21 cellular contexts compared by ENCODE assay signal in genomic region chr1:213820362-213821149, GRCh38.
A peak's percentile ranks its signal among the peaks of the same experiment; 100 is the strongest.
DNase-seq lines count a peak whose midpoint lies in the region; ATAC-seq, FAIRE-seq and TF ChIP-seq lines count a peak whose summit lies in the region.
"Had no signal": no experiment of that assay in that cellular context is flagged by ENCODE, and none has a peak within 500 bp of the region (broad histone marks: within the 10 kb centered on the region; RNA-seq: fewer than 3 reads in every experiment).

No MANE protein-coding gene starts in this region.

- peak in 2 of 3 experiments; percentile 3 to 27 for DNase-seq in NCI-H1417 (lab: John Stamatoyannopoulos, UW)
- no peak for DNase-seq in NCI-H1417 treated with DMSO at 0.1 percent for 48 hours (lab: John Stamatoyannopoulos, UW)
- peak; percentile 10 for DNase-seq in HT-29 (ENCODE audit: low spot score)
- peak; percentile 63 for DNase-seq in NCI-H510A treated with DMSO at 0.1 percent for 48 hours (lab: John Stamatoyannopoulos, UW)
- DNase-seq in HepG2 (ENCODE audit: low spot score) = peak; percentile 52
- no peak for DNase-seq in vagina (ENCODE audit: extremely low spot score in 2 of 2)
- DNase-seq in OCI-M1 (lab: John Stamatoyannopoulos, UW) = no peak
- DNase-seq: 8988T; activated gamma-delta T cell; amniotic stem cell; central memory CD4-positive, alpha-beta T cell; HCEC 1CT; IMR-90; midbrain; NCI-H2227 treated with DMSO at 0.1 percent for 48 hours; stimulated activated naive CD8-positive, alpha-beta T cell treated with anti-CD3 and anti-CD28 coated beads, Interleukin-15, amount 100 ng/mL, for 72 hours had no signal

- H3K27ac ChIP-seq in HepG2 (ENCODE audit: extremely low read length, insufficient read depth, low read length) = peak overlapping the region; percentile 67
- H3K27ac ChIP-seq in vagina = no peak overlapping the region
- H3K27ac ChIP-seq: gastroesophageal sphincter, SJSA1, VCaP had no signal

- TF ChIP-seq RAD21 in HepG2 (CRISPR knock-in tag; IDR thresholded peaks at IDR 0.05) = no peak

- peak; percentile 70 for ATAC-seq in HepG2
- no peak for ATAC-seq in HG02884 (IDR thresholded peaks at IDR 0.05; ENCODE audit: unreplicated experiment)
- ATAC-seq: gastroesophageal sphincter; stimulated activated naive CD8-positive, alpha-beta T cell treated with anti-CD3 and anti-CD28 coated beads, Interleukin-15, amount 100 ng/mL, for 72 hours had no signal

- CTCF ChIA-PET in HepG2 (lab: Yijun Ruan, JAX; ENCODE audit: low intra/inter-chr PET ratio, low total read pairs) = no interaction called here

- no peak for FAIRE-seq in HepG2 (lab: Jason Lieb, UNC)
- FAIRE-seq: GM12892 had no signal

- BruUV-seq in HepG2 (replicated peaks; lab: Mats Ljungman, UMichigan) = no TSS peak

- peak overlapping the region; percentile 62 for H2AFZ ChIP-seq in HepG2 (ENCODE audit: low read length)

- 0 out of 4 replicates have a peak, but pooled peaks of 1 of the 2 experiments have one; percentile 11 for TF ChIP-seq EP300 in HepG2 (IDR thresholded peaks at IDR 0.05; ENCODE audit: low read depth in 2 of 2, low read length in 2 of 2)
- TF ChIP-seq EP300 in HepG2 (CRISPR knock-in tag; IDR thresholded peaks at IDR 0.05; ENCODE audit: borderline replicate concordance) = no peak

- H3K4me1 ChIP-seq in HepG2 (ENCODE audit: insufficient read depth, low read length) (peaks cover 48% of the 10 kb centered on the region), vagina (no peaks in the 10 kb centered on the region)
- H3K4me1 ChIP-seq: gastroesophageal sphincter, SJSA1 had no signal

- TF ChIP-seq CTCF in HepG2 (CRISPR knock-in tag; IDR thresholded peaks at IDR 0.05) (no peak), vagina (IDR thresholded peaks at IDR 0.05) (no peak)

- intact Hi-C loops in HepG2 (cut with micrococcal nuclease; ENCODE audit: unreplicated experiment) (loop anchor here (10.0 kb wide), 1 partner anchor 446 kb away; no protein-coding TSS in a partner anchor), vagina (cut with DNase I) (no loop called here)

- H3K9me3 ChIP-seq in HepG2 (ENCODE audit: low read length) (no peaks in the 10 kb centered on the region), vagina (no peaks in the 10 kb centered on the region)
- H3K9me3 ChIP-seq: gastroesophageal sphincter, SJSA1 had no signal

- H3K36me3 ChIP-seq in HepG2 (replicated peaks in 1 of 2; ENCODE audit: control insufficient read depth in 1 of 2, insufficient read depth in 2 of 2, low read length in 2 of 2) (no peaks in the 10 kb centered on the region), vagina (no peaks in the 10 kb centered on the region)
- H3K36me3 ChIP-seq: gastroesophageal sphincter, SJSA1 had no signal

- H3K4me3 ChIP-seq in HepG2 (replicated peaks in 1 of 3; ENCODE audit: insufficient read depth in 1 of 3, low read depth in 2 of 3, low read length in 3 of 3) (peak overlapping the region in 2 of 3 experiments; percentile 8 to 49; a peak in 5 of 6 replicates), vagina (no peak overlapping the region)
- H3K4me3 ChIP-seq: gastroesophageal sphincter, SJSA1 had no signal

- H3K4me2 ChIP-seq in HepG2 (ENCODE audit: low read depth, low read length) = peak overlapping the region; percentile 84

- TF ChIP-seq POLR2A in HepG2 (IDR thresholded peaks at IDR 0.05; ENCODE audit: insufficient read depth in 1 of 2, low read depth in 2 of 2, low read length in 2 of 2) = no peak; a peak in 1 of 4 replicates
- TF ChIP-seq POLR2A in vagina (IDR thresholded peaks at IDR 0.05) = no peak

- WGBS in HepG2 (ENCODE audit: low lambda C conversion rate) = 18% methylated on average over 7 of the region's 9 CpGs

- POLR2A ChIA-PET in HepG2 (lab: Yijun Ruan, JAX) = interaction anchor here (1.0 to 2.4 kb wide), 3 partner anchors 169 to 219 kb away, joined by 3 to 8 read pairs (median 3); no protein-coding TSS in a partner anchor

- in situ Hi-C loops in HepG2 (cut with HindIII; ENCODE audit: extremely low pct_ligation_motif_present, low pct_unique_long_range_greater_than_20kb) = no loop called here

- peak overlapping the region; percentile 44 for H3K9ac ChIP-seq in HepG2 (ENCODE audit: insufficient read depth, low read depth, low read length)

- H3K79me2 ChIP-seq in HepG2 (ENCODE audit: insufficient read depth, low read length) = no peaks in the 10 kb centered on the region

- H4K20me1 ChIP-seq in HepG2 (ENCODE audit: insufficient read depth, low read length) = no peaks in the 10 kb centered on the region

- no peaks in the 10 kb centered on the region for H3K27me3 ChIP-seq in HepG2 (ENCODE audit: control insufficient read depth in 1 of 2, insufficient read depth in 2 of 2, low read length in 2 of 2)
- H3K27me3 ChIP-seq in vagina = no peaks in the 10 kb centered on the region
- H3K27me3 ChIP-seq: gastroesophageal sphincter had no signal

TF ChIP-seq in HepG2, 621 proteins besides CTCF, POLR2A, EP300 and RAD21 (continues in another document):
- TF ChIP-seq TARDBP (CRISPR knock-in tag; IDR thresholded peaks at IDR 0.05) = no peak
- TF ChIP-seq MYNN (CRISPR knock-in tag; IDR thresholded peaks at IDR 0.05; ENCODE audit: low read depth) = no peak
- 0 out of 2 replicates have a peak, but pooled peaks have one; percentile 49 for TF ChIP-seq JUN (CRISPR knock-in tag; IDR thresholded peaks at IDR 0.05)
- TF ChIP-seq ZNF841 (CRISPR knock-in tag; IDR thresholded peaks at IDR 0.05; ENCODE audit: borderline replicate concordance) = no peak
- peak; percentile 87 for TF ChIP-seq ZNF3 (CRISPR knock-in tag; IDR thresholded peaks at IDR 0.05)
- no peak for TF ChIP-seq ZNF496 (CRISPR knock-in tag; IDR thresholded peaks at IDR 0.05; ENCODE audit: insufficient replicate concordance)
- TF ChIP-seq ZBTB14 (CRISPR knock-in tag; IDR thresholded peaks at IDR 0.05) = no peak
- TF ChIP-seq ZNF607 (CRISPR knock-in tag; IDR thresholded peaks at IDR 0.05; ENCODE audit: borderline replicate concordance) = no peak
- no peak for TF ChIP-seq ZBTB3 (CRISPR knock-in tag; IDR thresholded peaks at IDR 0.05; ENCODE audit: borderline replicate concordance, low read depth)
- TF ChIP-seq RBFOX2 (IDR thresholded peaks at IDR 0.05; ENCODE audit: low read depth, low read length) = peak; percentile 44; the same call in 1 of the 2 replicates
- TF ChIP-seq, protein P1, sequence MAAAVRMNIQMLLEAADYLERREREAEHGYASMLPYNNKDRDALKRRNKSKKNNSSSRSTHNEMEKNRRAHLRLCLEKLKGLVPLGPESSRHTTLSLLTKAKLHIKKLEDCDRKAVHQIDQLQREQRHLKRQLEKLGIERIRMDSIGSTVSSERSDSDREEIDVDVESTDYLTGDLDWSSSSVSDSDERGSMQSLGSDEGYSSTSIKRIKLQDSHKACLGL (CRISPR knock-in tag; IDR thresholded peaks at IDR 0.05) = no peak
- TF ChIP-seq HMG20A (CRISPR knock-in tag; IDR thresholded peaks at IDR 0.05; ENCODE audit: borderline replicate concordance) = peak; percentile 42; the same call in 1 of the 2 replicates
- TF ChIP-seq GATAD2A (CRISPR knock-in tag; IDR thresholded peaks at IDR 0.05) = no peak; the same call in 1 of the 2 replicates
- TF ChIP-seq ZNF20 (CRISPR knock-in tag; IDR thresholded peaks at IDR 0.05) = no peak
- peak; percentile 56; the same call in 1 of the 2 replicates for TF ChIP-seq AHDC1 (CRISPR knock-in tag; IDR thresholded peaks at IDR 0.05; ENCODE audit: borderline replicate concordance)

Comparison
In these comparisons a context has a peak if more than half of its experiments do, and no peak if none do; other contexts are left out.
1. DNase-seq: peak in NCI-H1417 (2 of 3), HT-29 (single experiment), NCI-H510A treated with DMSO at 0.1 percent for 48 hours (single experiment) and HepG2 (single experiment); none in NCI-H1417 treated with DMSO at 0.1 percent for 48 hours (single experiment), vagina (0 of 2) and OCI-M1 (single experiment).
2. H3K4me3 ChIP-seq: peak in HepG2 (2 of 3); none in vagina (0 of 2).